ENCODE assay signal across 1 cellular context in genomic region chr7:112201421-112201820, GRCh38.
TF ChIP-seq lines count a peak whose summit lies in the region.

No MANE protein-coding gene starts in this region.

TF ChIP-seq in IMR-90, 13 proteins besides CTCF, POLR2A, EP300 and RAD21 (continued from another document):
- TF ChIP-seq RFX5 (IDR thresholded peaks at IDR 0.05; ENCODE audit: low read depth, low read length) (no peak), CHD1 (IDR thresholded peaks at IDR 0.05; ENCODE audit: low read depth, low read length) (no peak), NFE2L2 (IDR thresholded peaks at IDR 0.05; ENCODE audit: low read depth, low read length) (no peak), MXI1 (IDR thresholded peaks at IDR 0.05; ENCODE audit: borderline replicate concordance, low read depth, low read length) (no peak), RCOR1 (IDR thresholded peaks at IDR 0.05; ENCODE audit: insufficient replicate concordance, low read length) (no peak), CEBPB (IDR thresholded peaks at IDR 0.05; ENCODE audit: low read depth, low read length) (no peak)
